In genomic region chr7:108164342-108164741, GRCh38 we compare ENCODE assay signal across 35 cellular contexts. TPM values are rescaled to one million over a fixed set of nuclear protein-coding genes. Genes with fewer than 3 reads are reported as not detected.
"Had no signal": no experiment of that assay in that cellular context is flagged by ENCODE, and none has a peak within 500 bp of the region (broad histone marks: within the 10 kb centered on the region; RNA-seq: fewer than 3 reads in every experiment).

No MANE protein-coding gene starts in this region.

- DNase-seq: Karpas-422, Kasumi-1, MG63, MM.1S, MV-4-11, NCI-H1048, NCI-H1092, NCI-H1092 treated with DMSO at 0.1 percent for 48 hours, NCI-H1105, NCI-H1105 treated with DMSO at 0.1 percent for 48 hours, NCI-H1417, NCI-H1417 treated with DMSO at 0.1 percent for 48 hours, NCI-H1436, NCI-H1436 treated with DMSO at 0.1 percent for 48 hours, NCI-H146, NCI-H1694, NCI-H1694 treated with DMSO at 0.1 percent for 48 hours, NCI-H187, NCI-H187 treated with DMSO at 0.1 percent for 48 hours, NCI-H1930, NCI-H2029, NCI-H2029 treated with DMSO at 0.1 percent for 48 hours, NCI-H2081, NCI-H2081 treated with DMSO at 0.1 percent for 48 hours, NCI-H2107, NCI-H2171, NCI-H2171 treated with DMSO at 0.1 percent for 48 hours, NCI-H2227 treated with DMSO at 0.1 percent for 48 hours, NCI-H226, NCI-H345, NCI-H446, NCI-H446 treated with DMSO at 0.1 percent for 48 hours, NCI-H510A had no signal

- H3K9me3 ChIP-seq: MG63 had no signal

- H3K36me3 ChIP-seq: MG63 had no signal

- H3K4me3 ChIP-seq: MG63 had no signal

- H3K4me2 ChIP-seq: KMS-11 had no signal

- H3K27ac ChIP-seq: KMS-11 had no signal

- H3K27me3 ChIP-seq: MG63 had no signal

- H3K9ac ChIP-seq: KMS-11 had no signal

RNA-seq across cellular contexts. Expression of gene LAMB4, which starts 34.2 kb away (rescaled TPM):
- total RNA-seq: LHCN-M2 had no signal
